Comparison of ENCODE assay signal across 1 cellular context in the genomic region with DNA sequence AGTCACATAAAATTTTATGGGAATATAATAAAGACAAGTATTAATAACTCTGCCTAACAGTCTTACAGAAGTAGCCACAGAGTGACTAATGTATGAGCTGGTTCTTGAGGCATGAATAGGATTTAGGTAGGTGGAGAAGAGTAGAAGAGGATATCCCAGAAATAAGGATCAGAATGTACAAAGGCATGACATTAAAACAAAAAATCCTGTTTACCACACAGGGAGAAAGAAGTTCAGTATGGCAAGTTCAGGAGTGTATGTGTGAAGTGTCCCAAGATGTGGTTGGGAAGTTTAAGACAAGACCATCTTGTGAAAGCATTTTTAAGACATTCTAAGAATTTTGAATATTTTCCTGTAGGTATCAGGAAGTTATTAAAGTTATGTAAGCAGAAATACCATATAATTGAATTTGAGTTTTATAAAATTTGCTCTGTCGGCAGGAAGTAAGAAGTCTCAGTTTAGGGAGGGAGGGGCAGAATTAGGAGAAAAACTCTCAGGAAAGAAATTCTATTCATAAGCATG.
TF ChIP-seq lines count a peak whose summit lies in the region.

No MANE protein-coding gene starts in this region.

TF ChIP-seq in SK-N-SH, 30 proteins besides CTCF, POLR2A, EP300 and RAD21 (continued from another document):
- TF ChIP-seq FOXM1 (IDR thresholded peaks at IDR 0.05; ENCODE audit: low read depth) (peak; percentile 66; the same call in 1 of the 2 replicates), SIN3A (IDR thresholded peaks at IDR 0.05; ENCODE audit: borderline replicate concordance, low read depth, low read length) (no peak)
TF ChIP-seq in SK-N-SH: peak in this region for 12.
